29 cellular contexts compared by ENCODE assay signal in genomic region chr5:28380172-28380571, GRCh38.
DNase-seq lines count a peak whose midpoint lies in the region; ATAC-seq, FAIRE-seq and TF ChIP-seq lines count a peak whose summit lies in the region.
"Had no signal": no experiment of that assay in that cellular context is flagged by ENCODE, and none has a peak within 500 bp of the region (broad histone marks: within the 10 kb centered on the region; RNA-seq: fewer than 3 reads in every experiment).

No MANE protein-coding gene starts in this region.

- no peak overlapping the region for H3K14ac ChIP-seq in neuronal stem cell (ENCODE audit: low read length)

- no peak overlapping the region for H2BK12ac ChIP-seq in neuronal stem cell (ENCODE audit: low read length)

- H3K18ac ChIP-seq in neuronal stem cell (ENCODE audit: low read length) = no peak overlapping the region

- peak overlapping the region; percentile 24 for H2AFZ ChIP-seq in neuronal stem cell (ENCODE audit: low read length)

- no peaks in the 10 kb centered on the region for H3K36me3 Mint-ChIP-seq in endothelial cell (ENCODE audit: low read depth, unreplicated experiment)
- H3K36me3 Mint-ChIP-seq: CD14-positive monocyte; CD4-positive, alpha-beta memory T cell; CD4-positive, CD25-positive, alpha-beta regulatory T cell; CD8-positive, alpha-beta memory T cell had no signal

- no peak for TF ChIP-seq POLR2A in H54 (IDR thresholded peaks at IDR 0.05; ENCODE audit: low read depth, low read length)

- no peak overlapping the region for H2BK120ac ChIP-seq in neuronal stem cell (ENCODE audit: low read depth, low read length)

- H3K4me1 ChIP-seq in RWPE2 (ENCODE audit: insufficient read depth, poor library complexity, severe bottlenecking) (peaks cover 10% of the 10 kb centered on the region), neuronal stem cell (ENCODE audit: control insufficient read depth in 2 of 2, insufficient read depth in 1 of 2, low read depth in 1 of 2, low read length in 2 of 2) (no peaks in the 10 kb centered on the region)
- H3K4me1 ChIP-seq: BE2C, BLaER1 had no signal

- no peak for TF ChIP-seq CTCF in RWPE2 (IDR thresholded peaks at IDR 0.05; ENCODE audit: poor library complexity, severe bottlenecking)
- TF ChIP-seq CTCF in endothelial cell (IDR thresholded peaks at IDR 0.05; ENCODE audit: unreplicated experiment) = no peak

- no peak overlapping the region for H4K8ac ChIP-seq in neuronal stem cell (ENCODE audit: low read depth, low read length)

- no peak overlapping the region for H3K4ac ChIP-seq in neuronal stem cell (ENCODE audit: low read length)

- H3K9me3 ChIP-seq in RWPE2 (ENCODE audit: severe bottlenecking) (no peaks in the 10 kb centered on the region), neuronal stem cell (replicated peaks in 1 of 2; ENCODE audit: control insufficient read depth in 2 of 2, insufficient read depth in 1 of 2, low read depth in 1 of 2, low read length in 2 of 2) (peaks cover 0 to 21% of the 10 kb centered on the region in 2 donors)
- H3K9me3 ChIP-seq: BE2C had no signal

- no peak overlapping the region for H3K4me3 Mint-ChIP-seq in endothelial cell (ENCODE audit: unreplicated experiment)
- H3K4me3 Mint-ChIP-seq: CD14-positive monocyte; CD4-positive, alpha-beta memory T cell; CD4-positive, CD25-positive, alpha-beta regulatory T cell had no signal

- H3K9me3 Mint-ChIP-seq in endothelial cell (ENCODE audit: unreplicated experiment) = no peaks in the 10 kb centered on the region

- H4K91ac ChIP-seq in neuronal stem cell (ENCODE audit: low read depth, low read length, poor library complexity) = no peak overlapping the region

- H2AK5ac ChIP-seq in neuronal stem cell (ENCODE audit: low read depth, low read length) = no peak overlapping the region

- no peak overlapping the region for H3K4me2 ChIP-seq in neuronal stem cell (ENCODE audit: insufficient read depth, low read length, poor library complexity, severe bottlenecking)
- H3K4me2 ChIP-seq: BLaER1 had no signal

- H2BK15ac ChIP-seq in neuronal stem cell (ENCODE audit: low read length) = no peak overlapping the region

- DNase-seq in H54 (ENCODE audit: insufficient read length, low spot score) (no peak), HTR-8/SVneo (ENCODE audit: insufficient read length, low spot score) (no peak), RWPE2 (ENCODE audit: low spot score) (no peak), neuronal stem cell (ENCODE audit: low spot score) (no peak), endothelial cell (ENCODE audit: low spot score) (no peak)
- DNase-seq: 8988T; ACHN; BE2C; C1 segment of cervical spinal cord; CD4-positive, alpha-beta memory T cell; CD4-positive, CD25-positive, alpha-beta regulatory T cell; CD8-positive, alpha-beta memory T cell; COR-L47; DMS 273 treated with DMSO at 0.1 percent for 48 hours; DMS153; DMS53; DMS79; DND-41; EL; GDM1 had no signal

- FAIRE-seq in H54 (lab: Jason Lieb, UNC) = peak; percentile 58
- FAIRE-seq in HTR-8/SVneo (lab: Jason Lieb, UNC) = peak; percentile 20
- FAIRE-seq: A204.1, GM12878, GM12892, GM18507, GM19239 had no signal

- H3K36me3 ChIP-seq in RWPE2 (ENCODE audit: low read depth) (no peaks in the 10 kb centered on the region), neuronal stem cell (replicated peaks in 1 of 2; ENCODE audit: control insufficient read depth in 2 of 2, insufficient read depth in 2 of 2, low read length in 2 of 2) (no peaks in the 10 kb centered on the region)
- H3K36me3 ChIP-seq: BE2C, BLaER1 had no signal

- H3K27ac ChIP-seq in RWPE2 (ENCODE audit: poor library complexity, severe bottlenecking) (no peak overlapping the region), neuronal stem cell (replicated peaks; ENCODE audit: low read length) (no peak overlapping the region)
- H3K27ac ChIP-seq: BLaER1 had no signal

- ATAC-seq in RWPE2 (ENCODE audit: low read depth) = peak; percentile 56
- ATAC-seq in GM18909 (IDR thresholded peaks at IDR 0.05; ENCODE audit: poor library complexity, unreplicated experiment) = no peak
- no peak for ATAC-seq in GM21447 (IDR thresholded peaks at IDR 0.05; ENCODE audit: unreplicated experiment)
- ATAC-seq: GM12878 had no signal

- no CpG with 5 or more reads among the region's 2 CpGs for WGBS in neuronal stem cell (ENCODE audit: extremely low coverage in 2 of 2, insufficient read length in 2 of 2, insufficient replicate concordance in 1 of 2), 2 donors

- H3K27ac Mint-ChIP-seq in endothelial cell (ENCODE audit: unreplicated experiment) = no peak overlapping the region
- H3K27ac Mint-ChIP-seq: CD14-positive monocyte; CD4-positive, alpha-beta memory T cell; CD4-positive, CD25-positive, alpha-beta regulatory T cell; CD8-positive, alpha-beta memory T cell had no signal

- no peak overlapping the region for H2BK5ac ChIP-seq in neuronal stem cell (ENCODE audit: low read length)

- no peak overlapping the region for H3K23ac ChIP-seq in neuronal stem cell (ENCODE audit: low read depth, low read length, poor library complexity)

- H3K27me3 ChIP-seq in RWPE2 (ENCODE audit: insufficient read depth, poor library complexity, severe bottlenecking) (no peaks in the 10 kb centered on the region), neuronal stem cell (ENCODE audit: control insufficient read depth in 3 of 3, insufficient read depth in 3 of 3, low read depth in 1 of 3, low read length in 3 of 3) (no peaks in the 10 kb centered on the region)
- H3K27me3 ChIP-seq: BE2C, BLaER1 had no signal

- H3K27me3 Mint-ChIP-seq in endothelial cell (ENCODE audit: unreplicated experiment) = no peaks in the 10 kb centered on the region
- H3K27me3 Mint-ChIP-seq: CD4-positive, alpha-beta memory T cell; CD4-positive, CD25-positive, alpha-beta regulatory T cell; CD8-positive, alpha-beta memory T cell had no signal

- no peaks in the 10 kb centered on the region for H3K79me1 ChIP-seq in neuronal stem cell (ENCODE audit: low read depth, low read length)

- no peak overlapping the region for H3K9ac ChIP-seq in neuronal stem cell (ENCODE audit: low read depth, low read length, poor library complexity)
- H3K9ac ChIP-seq: BLaER1 had no signal

- H3K4me3 ChIP-seq in RWPE2 (ENCODE audit: severe bottlenecking) (no peak overlapping the region), neuronal stem cell (ENCODE audit: low read length in 2 of 2) (no peak overlapping the region)
- H3K4me3 ChIP-seq: BLaER1, GM12878 had no signal

- H3K4me1 Mint-ChIP-seq in endothelial cell (ENCODE audit: unreplicated experiment) = no peaks in the 10 kb centered on the region
- H3K4me1 Mint-ChIP-seq: CD14-positive monocyte; CD4-positive, alpha-beta memory T cell; CD4-positive, CD25-positive, alpha-beta regulatory T cell; CD8-positive, alpha-beta memory T cell had no signal
